ENCODE assay signal across 20 cellular contexts in the genomic region with DNA sequence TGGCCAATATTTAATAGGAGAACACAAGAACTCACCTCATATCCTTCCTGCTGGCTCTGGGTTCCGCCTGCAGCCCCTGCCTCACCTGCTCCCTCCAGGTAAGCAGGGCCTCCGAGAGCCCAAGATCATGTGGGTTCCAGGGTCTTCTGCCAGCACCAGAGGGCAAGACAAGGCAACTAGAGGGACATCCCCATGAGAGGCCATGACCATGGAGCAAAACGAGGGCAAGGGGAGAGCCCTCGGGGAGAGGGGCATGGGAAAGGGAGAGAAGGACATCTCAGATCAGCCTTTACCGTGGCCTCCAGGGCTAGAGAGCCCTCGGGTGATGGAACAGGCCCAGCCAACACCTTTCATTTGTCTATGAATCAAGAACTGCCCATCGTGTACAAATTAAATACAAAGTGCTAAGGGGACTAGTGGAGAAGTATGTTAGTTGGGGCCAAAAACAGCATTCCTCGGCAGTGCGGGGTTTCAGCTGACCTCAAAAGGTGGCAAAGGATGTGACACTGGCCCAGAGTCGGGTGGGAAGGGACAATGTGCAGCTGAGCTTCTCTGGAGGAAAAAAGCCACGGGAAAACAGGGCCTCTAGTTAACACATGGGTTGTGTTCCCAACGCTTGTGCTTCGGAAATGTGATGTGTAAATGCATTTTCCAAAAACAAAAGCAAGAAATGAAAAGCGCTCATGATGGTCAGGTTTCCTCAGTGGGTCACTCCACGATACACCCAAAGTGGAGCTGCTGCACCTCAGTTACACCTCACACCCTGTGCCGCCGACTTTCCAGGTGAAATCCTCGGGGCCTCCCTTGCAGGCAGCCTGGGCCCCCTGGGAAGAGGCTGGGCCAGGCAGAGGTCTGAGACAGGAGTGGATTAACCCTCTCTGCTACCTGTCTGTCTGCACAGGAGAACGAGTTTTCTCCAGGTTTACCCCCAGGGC. TPM values are rescaled to one million over a fixed set of nuclear protein-coding genes. Genes with fewer than 3 reads are reported as not detected.
A peak's percentile ranks its signal among the peaks of the same experiment; 100 is the strongest.
DNase-seq lines count a peak whose midpoint lies in the region; ATAC-seq and TF ChIP-seq lines count a peak whose summit lies in the region.
"Had no signal": no experiment of that assay in that cellular context is flagged by ENCODE, and none has a peak within 500 bp of the region (broad histone marks: within the 10 kb centered on the region; RNA-seq: fewer than 3 reads in every experiment).

No MANE protein-coding gene starts in this region.

- no peaks in the 10 kb centered on the region for H3K9me3 Mint-ChIP-seq in nephron

- H3K27ac Mint-ChIP-seq in nephron = peak overlapping the region in 2 of 3 experiments; percentile 45 to 73

- no peak for TF ChIP-seq CTCF in nephron (IDR thresholded peaks at IDR 0.05; ENCODE audit: unreplicated experiment in 3 of 3)

- H3K4me1 Mint-ChIP-seq in nephron = peaks cover 10% of the 10 kb centered on the region

- H3K4me3 Mint-ChIP-seq in nephron = no peak overlapping the region
- H3K4me3 Mint-ChIP-seq: CD14-positive monocyte had no signal

- ATAC-seq in HG02588 (IDR thresholded peaks at IDR 0.05; ENCODE audit: unreplicated experiment) (no peak), HG02759 (IDR thresholded peaks at IDR 0.05; ENCODE audit: unreplicated experiment) (no peak)
- ATAC-seq: Right ventricle myocardium inferior had no signal

- peaks cover 13% of the 10 kb centered on the region for H3K27me3 Mint-ChIP-seq in nephron (ENCODE audit: low read depth)

- DNase-seq in activated CD8-positive, alpha-beta memory T cell treated with anti-CD3 and anti-CD28 coated beads for 24 hours = peak; percentile 44
- no peak for DNase-seq in activated CD8-positive, alpha-beta memory T cell treated with anti-CD3 and anti-CD28 coated beads, Interleukin-2, amount 50 U/mL, for 4 hours
- DNase-seq in ecto neural progenitor cell (ENCODE audit: low spot score) (peak; percentile 32), ureter (ENCODE audit: low spot score) (peak; percentile 24), NCI-H524 (lab: John Stamatoyannopoulos, UW) (no peak)
- DNase-seq: 8988T, DMS79, IMR-90, Kasumi-1, MM.1S, NCI-H1092, NCI-H1436 treated with DMSO at 0.1 percent for 48 hours, NCI-H2081, NCI-H2171 treated with DMSO at 0.1 percent for 48 hours, NCI-H446 treated with DMSO at 0.1 percent for 48 hours had no signal

- H3K36me3 Mint-ChIP-seq in nephron (ENCODE audit: low read depth) = no peaks in the 10 kb centered on the region
- H3K36me3 Mint-ChIP-seq: CD14-positive monocyte had no signal

RNA-seq across cellular contexts. Expression of a gene that starts 2.0 kb away (rescaled TPM):
- 1.5 TPM for total RNA-seq in ureter
- total RNA-seq: IMR-90 had no signal

RNA-seq across cellular contexts. Expression of a gene that starts 53.8 kb away (rescaled TPM):
- 30.7 TPM for total RNA-seq in ureter
- total RNA-seq: IMR-90 had no signal

RNA-seq across cellular contexts. Expression of a gene that starts 54.2 kb away (rescaled TPM):
- 32.7 TPM for total RNA-seq in ureter
- total RNA-seq: IMR-90 had no signal

Comparison
In these comparisons a context has a peak if more than half of its experiments do, and no peak if none do; other contexts are left out.
1. DNase-seq: peak in activated CD8-positive, alpha-beta memory T cell treated with anti-CD3 and anti-CD28 coated beads for 24 hours (single experiment), ecto neural progenitor cell (single experiment) and ureter (single experiment); none in activated CD8-positive, alpha-beta memory T cell treated with anti-CD3 and anti-CD28 coated beads, Interleukin-2, amount 50 U/mL, for 4 hours (single experiment) and NCI-H524 (0 of 2).